22 cellular contexts compared by ENCODE assay signal in the genomic region with DNA sequence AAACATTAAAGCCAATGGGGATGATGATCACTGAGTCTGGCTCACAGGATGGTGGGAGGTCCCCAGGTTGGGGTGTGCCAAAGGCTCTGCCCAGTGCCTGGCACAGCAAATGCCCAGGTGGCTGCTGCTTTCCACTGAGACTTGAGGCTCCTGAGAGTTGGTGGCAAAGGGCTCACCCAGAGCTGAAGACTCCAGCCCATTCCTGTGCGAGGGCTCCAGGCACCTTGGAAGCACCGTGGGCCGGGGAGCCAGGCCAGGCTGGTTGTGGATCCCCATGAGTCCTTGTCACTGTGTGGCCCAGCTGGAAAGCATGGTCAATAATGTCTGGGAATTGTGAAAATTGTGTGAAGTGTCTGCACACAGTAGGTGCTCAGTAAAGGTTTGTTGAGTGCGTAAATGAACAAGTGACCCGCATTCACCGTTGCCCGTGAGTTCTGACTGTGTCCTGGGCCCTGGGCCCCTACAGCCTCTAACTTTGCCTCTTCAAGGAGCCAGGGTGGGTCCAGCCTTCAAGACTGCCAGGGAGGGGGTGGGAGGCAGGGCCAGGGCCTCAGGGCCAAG. TPM values are rescaled to one million over a fixed set of nuclear protein-coding genes. Genes with fewer than 3 reads are reported as not detected.
DNase-seq lines count a peak whose midpoint lies in the region; ATAC-seq, FAIRE-seq and TF ChIP-seq lines count a peak whose summit lies in the region.
"Had no signal": no experiment of that assay in that cellular context is flagged by ENCODE, and none has a peak within 500 bp of the region (broad histone marks: within the 10 kb centered on the region; RNA-seq: fewer than 3 reads in every experiment).

No MANE protein-coding gene starts in this region.

- intact Hi-C loops in HepG2 (cut with micrococcal nuclease; ENCODE audit: unreplicated experiment) = no loop called here
- intact Hi-C loops in stomach (cut with DNase I; ENCODE audit: low total_unique reads) = no loop called here

- peak in 2 of 3 donors; percentile 22 to 46 for DNase-seq in Peyer's patch
- DNase-seq in HepG2 (ENCODE audit: low spot score) = no peak
- DNase-seq in stomach = no peak
- no peak for DNase-seq in HFFc6
- DNase-seq in NCI-H2029 (lab: John Stamatoyannopoulos, UW) = no peak
- no peak for DNase-seq in GDM1 (lab: John Stamatoyannopoulos, UW)
- DNase-seq: AML-193; CD4-positive, CD25-positive, alpha-beta regulatory T cell; NCI-H1105 treated with DMSO at 0.1 percent for 48 hours; NCI-H1694; NCI-H2107; NCI-H2227 treated with DMSO at 0.1 percent for 48 hours; NCI-H510A treated with DMSO at 0.1 percent for 48 hours; NCI-H82; PC-9; SW 1271; T-helper 2 cell had no signal

- ATAC-seq in HepG2 (no peak), GM19351 (IDR thresholded peaks at IDR 0.05; ENCODE audit: unreplicated experiment) (no peak)
- ATAC-seq: GM23338 had no signal

- no peaks in the 10 kb centered on the region for H3K36me3 Mint-ChIP-seq in IgD-negative memory B cell
- no peaks in the 10 kb centered on the region for H3K36me3 Mint-ChIP-seq in HFFc6 (ENCODE audit: low read depth)
- H3K36me3 Mint-ChIP-seq: CD4-positive, CD25-positive, alpha-beta regulatory T cell had no signal

- peak overlapping the region; percentile 48 for H3K4me2 ChIP-seq in HepG2 (ENCODE audit: low read depth, low read length)
- H3K4me2 ChIP-seq: GM23338, PC-9 had no signal

- TF ChIP-seq EP300 in HepG2 (IDR thresholded peaks at IDR 0.05; ENCODE audit: low read depth in 2 of 2, low read length in 2 of 2) (no peak), HepG2 (CRISPR knock-in tag; IDR thresholded peaks at IDR 0.05; ENCODE audit: borderline replicate concordance) (no peak), stomach (IDR thresholded peaks at IDR 0.05) (no peak)

- 88% methylated on average over 6 of the region's 7 CpGs for WGBS in HepG2 (ENCODE audit: low lambda C conversion rate)
- 77 to 97% (median 85%) methylated on average over 4 to 7 of the region's 7 CpGs for WGBS in stomach, 5 donors

- H3K9ac ChIP-seq in HepG2 (ENCODE audit: insufficient read depth, low read depth, low read length) = no peak overlapping the region

- no peaks in the 10 kb centered on the region for H3K36me3 ChIP-seq in Peyer's patch
- H3K36me3 ChIP-seq in HepG2 (replicated peaks in 1 of 2; ENCODE audit: control insufficient read depth in 1 of 2, insufficient read depth in 2 of 2, low read length in 2 of 2) = no peaks in the 10 kb centered on the region
- H3K36me3 ChIP-seq in stomach = no peaks in the 10 kb centered on the region

- no peak for TF ChIP-seq POLR2A in Peyer's patch (IDR thresholded peaks at IDR 0.05)
- no peak for TF ChIP-seq POLR2A in HepG2 (IDR thresholded peaks at IDR 0.05; ENCODE audit: insufficient read depth in 1 of 2, low read depth in 2 of 2, low read length in 2 of 2)
- no peak for TF ChIP-seq POLR2A in stomach (IDR thresholded peaks at IDR 0.05)

- no peak overlapping the region for H2AFZ ChIP-seq in HepG2 (ENCODE audit: low read length)
- H2AFZ ChIP-seq: GM23338, PC-9 had no signal

- H3K27ac Mint-ChIP-seq in IgD-negative memory B cell = peak overlapping the region in 2 of 3 donors; percentile 71 to 86
- no peak overlapping the region for H3K27ac Mint-ChIP-seq in HFFc6
- H3K27ac Mint-ChIP-seq: CD4-positive, CD25-positive, alpha-beta regulatory T cell; GM23338 had no signal

- no TSS peak for BruUV-seq in HepG2 (replicated peaks; lab: Mats Ljungman, UMichigan)

- POLR2A ChIA-PET in HepG2 (lab: Yijun Ruan, JAX) = no interaction called here

- FAIRE-seq in HepG2 (lab: Jason Lieb, UNC) = no peak
- FAIRE-seq: G401.6 had no signal

- no peaks in the 10 kb centered on the region for H3K9me3 Mint-ChIP-seq in IgD-negative memory B cell
- no peaks in the 10 kb centered on the region for H3K9me3 Mint-ChIP-seq in HFFc6
- H3K9me3 Mint-ChIP-seq: GM23338 had no signal

- H3K9me3 ChIP-seq in Peyer's patch (no peaks in the 10 kb centered on the region), HepG2 (ENCODE audit: low read length) (no peaks in the 10 kb centered on the region), stomach (no peaks in the 10 kb centered on the region)
- H3K9me3 ChIP-seq: Caco-2 had no signal

- TF ChIP-seq CTCF in Peyer's patch (IDR thresholded peaks at IDR 0.05) = no peak
- no peak for TF ChIP-seq CTCF in HepG2 (CRISPR knock-in tag; IDR thresholded peaks at IDR 0.05)
- TF ChIP-seq CTCF in stomach (IDR thresholded peaks at IDR 0.05) = no peak
- TF ChIP-seq CTCF in HFFc6 (IDR thresholded peaks at IDR 0.05) = no peak

- no peaks in the 10 kb centered on the region for H3K79me2 ChIP-seq in HepG2 (ENCODE audit: insufficient read depth, low read length)

- peak overlapping the region in 2 of 4 donors; percentile 60 to 96 for H3K4me3 Mint-ChIP-seq in IgD-negative memory B cell
- no peak overlapping the region for H3K4me3 Mint-ChIP-seq in HFFc6
- H3K4me3 Mint-ChIP-seq: GM23338 had no signal

- H4K20me1 ChIP-seq in HepG2 (ENCODE audit: insufficient read depth, low read length) = no peaks in the 10 kb centered on the region

- in situ Hi-C loops in HepG2 (cut with HindIII; ENCODE audit: extremely low pct_ligation_motif_present, low pct_unique_long_range_greater_than_20kb) = no loop called here

- CTCF ChIA-PET in HepG2 (lab: Yijun Ruan, JAX; ENCODE audit: low intra/inter-chr PET ratio, low total read pairs) = no interaction called here

- H3K27me3 Mint-ChIP-seq in IgD-negative memory B cell (peaks cover 1% of the 10 kb centered on the region), HFFc6 (ENCODE audit: insufficient read depth) (peaks cover 1% of the 10 kb centered on the region)

- H3K27ac ChIP-seq in Peyer's patch = peak overlapping the region in 1 of 4 donors; percentile 34
- no peak overlapping the region for H3K27ac ChIP-seq in HepG2 (ENCODE audit: extremely low read length, insufficient read depth, low read length)
- H3K27ac ChIP-seq in stomach = peak overlapping the region in 3 of 5 donors; percentile 9 to 65 (median 20)
- H3K27ac ChIP-seq: PC-9 had no signal

- no peak for TF ChIP-seq RAD21 in HepG2 (CRISPR knock-in tag; IDR thresholded peaks at IDR 0.05)

- H3K27me3 ChIP-seq in Peyer's patch (no peaks in the 10 kb centered on the region), HepG2 (ENCODE audit: control insufficient read depth in 1 of 2, insufficient read depth in 2 of 2, low read length in 2 of 2) (no peaks in the 10 kb centered on the region), stomach (no peaks in the 10 kb centered on the region)

- H3K4me1 ChIP-seq in Peyer's patch (peaks cover 8 to 59% (median 28%) of the 10 kb centered on the region in 4 donors), HepG2 (ENCODE audit: insufficient read depth, low read length) (peaks cover 85% of the 10 kb centered on the region), stomach (peaks cover 42 to 77% (median 70%) of the 10 kb centered on the region in 4 donors)

- H3K4me3 ChIP-seq in Peyer's patch (no peak overlapping the region), HepG2 (replicated peaks in 1 of 3; ENCODE audit: insufficient read depth in 1 of 3, low read depth in 2 of 3, low read length in 3 of 3) (no peak overlapping the region), stomach (no peak overlapping the region)
- H3K4me3 ChIP-seq: GM23338, PC-9 had no signal

- peaks cover 31 to 47% (median 42%) of the 10 kb centered on the region in 3 donors for H3K4me1 Mint-ChIP-seq in IgD-negative memory B cell
- H3K4me1 Mint-ChIP-seq in HFFc6 (ENCODE audit: low read depth) = peaks cover 51% of the 10 kb centered on the region

RNA-seq across cellular contexts. Expression of gene UNC93B1, which starts 2.8 kb away (rescaled TPM):
- 140 TPM for polyA plus RNA-seq in IgD-negative memory B cell
- 100 to 1,000 TPM in 1 of 4 donors, 10 to 100 TPM in 3; 68.7 to 154 (median 91.6) TPM for total RNA-seq in Peyer's patch
- 2.3 and 8.8 TPM in 2 replicates for total RNA-seq in HepG2 (2016; rRNA removed; fragmentation: Illumina TruSeq; extraction: Trizol)
- 3.9 and 4.4 TPM in 2 replicates for total RNA-seq in HepG2 (2016; cell fraction: cytosol; rRNA removed; fragmentation: Illumina TruSeq; extraction: Trizol; ENCODE audit: low read depth)
- total RNA-seq in HepG2 (2016; cell fraction: insoluble cytoplasmic fraction; rRNA removed; fragmentation: Illumina TruSeq; extraction: Trizol) = 2.9 and 9.2 TPM in 2 replicates
- total RNA-seq in HepG2 (2016; cell fraction: membrane; rRNA removed; fragmentation: Illumina TruSeq; extraction: Trizol) = 4.6 and 5.3 TPM in 2 replicates
- 10.8 and 10.9 TPM in 2 replicates for total RNA-seq in HepG2 (2016; cell fraction: nucleus; rRNA removed; fragmentation: Illumina TruSeq; extraction: Trizol)
- 18.9 and 25.3 TPM in 2 replicates for polyA plus RNA-seq in HepG2 (2011; rRNA removed)
- polyA plus RNA-seq in HepG2 (2011; cell fraction: cytosol; rRNA removed) = 14.1 and 18.0 TPM in 2 replicates
- polyA plus RNA-seq in HepG2 (2011; cell fraction: nucleus; rRNA removed) = 71.1 and 107 TPM in 2 replicates
- polyA plus RNA-seq in HepG2 (2012) = 8.1 and 8.5 TPM in 2 replicates
- polyA plus RNA-seq in HepG2 (2016; cell fraction: cytosol; fragmentation: Illumina TruSeq; extraction: Trizol; ENCODE audit: low read depth) = 1.5 and 2.4 TPM in 2 replicates
- polyA plus RNA-seq in HepG2 (2016; cell fraction: insoluble cytoplasmic fraction; fragmentation: Illumina TruSeq; extraction: Trizol; ENCODE audit: low read depth) = 2.4 and 2.7 TPM in 2 replicates
- polyA plus RNA-seq in HepG2 (2016; cell fraction: membrane; fragmentation: Illumina TruSeq; extraction: Trizol; ENCODE audit: low read depth) = 3.0 and 3.2 TPM in 2 replicates
- polyA plus RNA-seq in HepG2 (2016; cell fraction: nucleus; fragmentation: Illumina TruSeq; extraction: Trizol; ENCODE audit: insufficient read depth, low read depth) = 17.9 and 19.5 TPM in 2 replicates
- polyA minus RNA-seq in HepG2 (2011; rRNA and poly(A)+ RNA removed; ENCODE audit: low replicate concordance) = 56.7 and 87.2 TPM in 2 replicates
- 10.2 and 12.8 TPM in 2 replicates for polyA minus RNA-seq in HepG2 (2011; cell fraction: cytosol; rRNA and poly(A)+ RNA removed)
- polyA minus RNA-seq in HepG2 (2011; cell fraction: nucleus; rRNA and poly(A)+ RNA removed) = 7.0 and 9.1 TPM in 2 replicates
- 100 to 1,000 TPM in 1 of 5 donors, 10 to 100 TPM in 4; 33.8 to 215 (median 43.6) TPM for total RNA-seq in stomach
- polyA plus RNA-seq in stomach = 10 to 100 TPM; 11.6 to 33.7 (median 15.6) TPM
- total RNA-seq in HFFc6 (2021; fragmentation: NEBNext Ultra II Directional; extraction: Animal tissue kit (Norgen Biotek cat#: 25700)) = 10 to 100 TPM; 17.2 to 23.0 (median 19.9) TPM

RNA-seq across cellular contexts. Expression of gene ALDH3B1, which starts 3.4 kb away (rescaled TPM):
- 0.36 TPM for polyA plus RNA-seq in IgD-negative memory B cell
- 10 to 100 TPM; 14.9 to 53.5 (median 37.0) TPM for total RNA-seq in Peyer's patch
- 4.0 and 4.5 TPM in 2 replicates for total RNA-seq in HepG2 (2016; rRNA removed; fragmentation: Illumina TruSeq; extraction: Trizol)
- total RNA-seq in HepG2 (2016; cell fraction: cytosol; rRNA removed; fragmentation: Illumina TruSeq; extraction: Trizol; ENCODE audit: low read depth) = 0.62 and 0.91 TPM in 2 replicates
- 4.3 and 4.5 TPM in 2 replicates for total RNA-seq in HepG2 (2016; cell fraction: insoluble cytoplasmic fraction; rRNA removed; fragmentation: Illumina TruSeq; extraction: Trizol)
- total RNA-seq in HepG2 (2016; cell fraction: membrane; rRNA removed; fragmentation: Illumina TruSeq; extraction: Trizol) = 2.2 and 2.4 TPM in 2 replicates
- 1.6 and 2.1 TPM in 2 replicates for total RNA-seq in HepG2 (2016; cell fraction: nucleus; rRNA removed; fragmentation: Illumina TruSeq; extraction: Trizol)
- polyA plus RNA-seq in HepG2 (2011; rRNA removed) = 5.1 and 6.7 TPM in 2 replicates
- polyA plus RNA-seq in HepG2 (2011; cell fraction: cytosol; rRNA removed) = 2.8 and 5.9 TPM in 2 replicates
- 5.1 and 6.8 TPM in 2 replicates for polyA plus RNA-seq in HepG2 (2011; cell fraction: nucleus; rRNA removed)
- 2.1 and 3.2 TPM in 2 replicates for polyA plus RNA-seq in HepG2 (2012)
- polyA plus RNA-seq in HepG2 (2016; cell fraction: cytosol; fragmentation: Illumina TruSeq; extraction: Trizol; ENCODE audit: low read depth) = 0.81 and 0.85 TPM in 2 replicates
- polyA plus RNA-seq in HepG2 (2016; cell fraction: insoluble cytoplasmic fraction; fragmentation: Illumina TruSeq; extraction: Trizol; ENCODE audit: low read depth) = 4.5 and 4.7 TPM in 2 replicates
- polyA plus RNA-seq in HepG2 (2016; cell fraction: membrane; fragmentation: Illumina TruSeq; extraction: Trizol; ENCODE audit: low read depth) = 1.9 and 2.1 TPM in 2 replicates
- polyA plus RNA-seq in HepG2 (2016; cell fraction: nucleus; fragmentation: Illumina TruSeq; extraction: Trizol; ENCODE audit: insufficient read depth, low read depth) = 4.1 and 4.6 TPM in 2 replicates
- polyA minus RNA-seq in HepG2 (2011; rRNA and poly(A)+ RNA removed; ENCODE audit: low replicate concordance) = 7.3 and 37.4 TPM in 2 replicates
- 2.2 and 3.3 TPM in 2 replicates for polyA minus RNA-seq in HepG2 (2011; cell fraction: cytosol; rRNA and poly(A)+ RNA removed)
- polyA minus RNA-seq in HepG2 (2011; cell fraction: nucleus; rRNA and poly(A)+ RNA removed) = 1.6 and 3.1 TPM in 2 replicates
- total RNA-seq in stomach = 10 to 100 TPM in 3 of 5 donors, 1 to 10 TPM in 2; 2.9 to 55.0 (median 21.2) TPM
- polyA plus RNA-seq in stomach = 10 to 100 TPM in 2 of 3 donors, 1 to 10 TPM in 1; 6.7 to 13.3 (median 12.7) TPM
- 10 to 100 TPM; 29.5 to 47.4 (median 43.4) TPM for total RNA-seq in HFFc6 (2021; fragmentation: NEBNext Ultra II Directional; extraction: Animal tissue kit (Norgen Biotek cat#: 25700))
- total RNA-seq: CD4-positive, CD25-positive, alpha-beta regulatory T cell; GM23338 had no signal
- polyA plus RNA-seq: CD4-positive, CD25-positive, alpha-beta regulatory T cell had no signal

RNA-seq across cellular contexts. Expression of gene NDUFS8, which starts 23.8 kb away (rescaled TPM):
- polyA plus RNA-seq in IgD-negative memory B cell (146 TPM), HepG2 (2011; rRNA removed) (96.7 and 101 TPM in 2 replicates), stomach (100 to 1,000 TPM; 187 to 263 (median 224) TPM)
- total RNA-seq in Peyer's patch (100 to 1,000 TPM; 153 to 195 (median 162) TPM), HepG2 (2016; rRNA removed; fragmentation: Illumina TruSeq; extraction: Trizol) (120 and 158 TPM in 2 replicates), stomach (100 to 1,000 TPM in 3 of 5 donors, 10 to 100 TPM in 2; 52.0 to 310 (median 123) TPM)
- total RNA-seq in HepG2 (2016; cell fraction: cytosol; rRNA removed; fragmentation: Illumina TruSeq; extraction: Trizol; ENCODE audit: low read depth) = 120 and 122 TPM in 2 replicates
- total RNA-seq in HepG2 (2016; cell fraction: insoluble cytoplasmic fraction; rRNA removed; fragmentation: Illumina TruSeq; extraction: Trizol) = 111 and 153 TPM in 2 replicates
- 119 and 125 TPM in 2 replicates for total RNA-seq in HepG2 (2016; cell fraction: membrane; rRNA removed; fragmentation: Illumina TruSeq; extraction: Trizol)
- 68.1 and 87.4 TPM in 2 replicates for total RNA-seq in HepG2 (2016; cell fraction: nucleus; rRNA removed; fragmentation: Illumina TruSeq; extraction: Trizol)
- 77.4 and 163 TPM in 2 replicates for polyA plus RNA-seq in HepG2 (2011; cell fraction: cytosol; rRNA removed)
- 142 and 151 TPM in 2 replicates for polyA plus RNA-seq in HepG2 (2011; cell fraction: nucleus; rRNA removed)
- 65.2 and 96.9 TPM in 2 replicates for polyA plus RNA-seq in HepG2 (2012)
- 109 and 135 TPM in 2 replicates for polyA plus RNA-seq in HepG2 (2016; cell fraction: cytosol; fragmentation: Illumina TruSeq; extraction: Trizol; ENCODE audit: low read depth)
- polyA plus RNA-seq in HepG2 (2016; cell fraction: insoluble cytoplasmic fraction; fragmentation: Illumina TruSeq; extraction: Trizol; ENCODE audit: low read depth) = 108 and 124 TPM in 2 replicates
- polyA plus RNA-seq in HepG2 (2016; cell fraction: membrane; fragmentation: Illumina TruSeq; extraction: Trizol; ENCODE audit: low read depth) = 110 and 125 TPM in 2 replicates
- 158 and 161 TPM in 2 replicates for polyA plus RNA-seq in HepG2 (2016; cell fraction: nucleus; fragmentation: Illumina TruSeq; extraction: Trizol; ENCODE audit: insufficient read depth, low read depth)
- 172 and 212 TPM in 2 replicates for polyA minus RNA-seq in HepG2 (2011; rRNA and poly(A)+ RNA removed; ENCODE audit: low replicate concordance)
- polyA minus RNA-seq in HepG2 (2011; cell fraction: cytosol; rRNA and poly(A)+ RNA removed) = 66.2 and 72.5 TPM in 2 replicates
- 33.6 and 40.9 TPM in 2 replicates for polyA minus RNA-seq in HepG2 (2011; cell fraction: nucleus; rRNA and poly(A)+ RNA removed)
- 100 to 1,000 TPM; 221 to 236 (median 223) TPM for total RNA-seq in HFFc6 (2021; fragmentation: NEBNext Ultra II Directional; extraction: Animal tissue kit (Norgen Biotek cat#: 25700))

RNA-seq across cellular contexts. Expression of gene TCIRG1, which starts 32.1 kb away (rescaled TPM):
- 46.0 TPM for polyA plus RNA-seq in IgD-negative memory B cell
- 100 to 1,000 TPM; 239 to 586 (median 464) TPM for total RNA-seq in Peyer's patch
- total RNA-seq in HepG2 (2016; rRNA removed; fragmentation: Illumina TruSeq; extraction: Trizol) = 9.9 and 48.0 TPM in 2 replicates
- total RNA-seq in HepG2 (2016; cell fraction: cytosol; rRNA removed; fragmentation: Illumina TruSeq; extraction: Trizol; ENCODE audit: low read depth) = 10.6 and 10.9 TPM in 2 replicates
- 7.6 and 52.5 TPM in 2 replicates for total RNA-seq in HepG2 (2016; cell fraction: insoluble cytoplasmic fraction; rRNA removed; fragmentation: Illumina TruSeq; extraction: Trizol)
- total RNA-seq in HepG2 (2016; cell fraction: membrane; rRNA removed; fragmentation: Illumina TruSeq; extraction: Trizol) = 8.3 and 8.4 TPM in 2 replicates
- total RNA-seq in HepG2 (2016; cell fraction: nucleus; rRNA removed; fragmentation: Illumina TruSeq; extraction: Trizol) = 57.2 and 73.6 TPM in 2 replicates
- polyA plus RNA-seq in HepG2 (2011; rRNA removed) = 69.6 and 97.2 TPM in 2 replicates
- polyA plus RNA-seq in HepG2 (2011; cell fraction: cytosol; rRNA removed) = 25.1 and 41.9 TPM in 2 replicates
- polyA plus RNA-seq in HepG2 (2011; cell fraction: nucleus; rRNA removed) = 1,399 and 1,906 TPM in 2 replicates
- polyA plus RNA-seq in HepG2 (2012) = 23.6 and 37.0 TPM in 2 replicates
- 3.6 and 4.6 TPM in 2 replicates for polyA plus RNA-seq in HepG2 (2016; cell fraction: cytosol; fragmentation: Illumina TruSeq; extraction: Trizol; ENCODE audit: low read depth)
- polyA plus RNA-seq in HepG2 (2016; cell fraction: insoluble cytoplasmic fraction; fragmentation: Illumina TruSeq; extraction: Trizol; ENCODE audit: low read depth) = 7.3 and 10.3 TPM in 2 replicates
- polyA plus RNA-seq in HepG2 (2016; cell fraction: membrane; fragmentation: Illumina TruSeq; extraction: Trizol; ENCODE audit: low read depth) = 5.5 and 6.6 TPM in 2 replicates
- polyA plus RNA-seq in HepG2 (2016; cell fraction: nucleus; fragmentation: Illumina TruSeq; extraction: Trizol; ENCODE audit: insufficient read depth, low read depth) = 176 and 189 TPM in 2 replicates
- 49.2 and 98.2 TPM in 2 replicates for polyA minus RNA-seq in HepG2 (2011; rRNA and poly(A)+ RNA removed; ENCODE audit: low replicate concordance)
- polyA minus RNA-seq in HepG2 (2011; cell fraction: cytosol; rRNA and poly(A)+ RNA removed) = 22.7 and 28.6 TPM in 2 replicates
- 100 and 121 TPM in 2 replicates for polyA minus RNA-seq in HepG2 (2011; cell fraction: nucleus; rRNA and poly(A)+ RNA removed)
- total RNA-seq in stomach = 100 to 1,000 TPM in 4 of 5 donors, 10 to 100 TPM in 1; 46.3 to 835 (median 484) TPM
- polyA plus RNA-seq in stomach = 100 to 1,000 TPM in 2 of 3 donors, 10 to 100 TPM in 1; 96.7 to 147 (median 111) TPM
- total RNA-seq in HFFc6 (2021; fragmentation: NEBNext Ultra II Directional; extraction: Animal tissue kit (Norgen Biotek cat#: 25700)) = 100 to 1,000 TPM; 113 to 150 (median 131) TPM

Comparison
In these comparisons a context has a peak if more than half of its experiments do, and no peak if none do; other contexts are left out.
1. DNase-seq: peak in Peyer's patch (2 of 3); none in HepG2 (single experiment), stomach (single experiment), HFFc6 (single experiment), NCI-H2029 (single experiment) and GDM1 (single experiment).